Comparison of ENCODE assay signal across 8 cellular contexts in genomic region chr1:2003564-2004131, GRCh38. TPM values are rescaled to one million over a fixed set of nuclear protein-coding genes. Genes with fewer than 3 reads are reported as not detected.
A peak's percentile ranks its signal among the peaks of the same experiment; 100 is the strongest.
DNase-seq lines count a peak whose midpoint lies in the region; ATAC-seq and TF ChIP-seq lines count a peak whose summit lies in the region.

A gene with protein sequence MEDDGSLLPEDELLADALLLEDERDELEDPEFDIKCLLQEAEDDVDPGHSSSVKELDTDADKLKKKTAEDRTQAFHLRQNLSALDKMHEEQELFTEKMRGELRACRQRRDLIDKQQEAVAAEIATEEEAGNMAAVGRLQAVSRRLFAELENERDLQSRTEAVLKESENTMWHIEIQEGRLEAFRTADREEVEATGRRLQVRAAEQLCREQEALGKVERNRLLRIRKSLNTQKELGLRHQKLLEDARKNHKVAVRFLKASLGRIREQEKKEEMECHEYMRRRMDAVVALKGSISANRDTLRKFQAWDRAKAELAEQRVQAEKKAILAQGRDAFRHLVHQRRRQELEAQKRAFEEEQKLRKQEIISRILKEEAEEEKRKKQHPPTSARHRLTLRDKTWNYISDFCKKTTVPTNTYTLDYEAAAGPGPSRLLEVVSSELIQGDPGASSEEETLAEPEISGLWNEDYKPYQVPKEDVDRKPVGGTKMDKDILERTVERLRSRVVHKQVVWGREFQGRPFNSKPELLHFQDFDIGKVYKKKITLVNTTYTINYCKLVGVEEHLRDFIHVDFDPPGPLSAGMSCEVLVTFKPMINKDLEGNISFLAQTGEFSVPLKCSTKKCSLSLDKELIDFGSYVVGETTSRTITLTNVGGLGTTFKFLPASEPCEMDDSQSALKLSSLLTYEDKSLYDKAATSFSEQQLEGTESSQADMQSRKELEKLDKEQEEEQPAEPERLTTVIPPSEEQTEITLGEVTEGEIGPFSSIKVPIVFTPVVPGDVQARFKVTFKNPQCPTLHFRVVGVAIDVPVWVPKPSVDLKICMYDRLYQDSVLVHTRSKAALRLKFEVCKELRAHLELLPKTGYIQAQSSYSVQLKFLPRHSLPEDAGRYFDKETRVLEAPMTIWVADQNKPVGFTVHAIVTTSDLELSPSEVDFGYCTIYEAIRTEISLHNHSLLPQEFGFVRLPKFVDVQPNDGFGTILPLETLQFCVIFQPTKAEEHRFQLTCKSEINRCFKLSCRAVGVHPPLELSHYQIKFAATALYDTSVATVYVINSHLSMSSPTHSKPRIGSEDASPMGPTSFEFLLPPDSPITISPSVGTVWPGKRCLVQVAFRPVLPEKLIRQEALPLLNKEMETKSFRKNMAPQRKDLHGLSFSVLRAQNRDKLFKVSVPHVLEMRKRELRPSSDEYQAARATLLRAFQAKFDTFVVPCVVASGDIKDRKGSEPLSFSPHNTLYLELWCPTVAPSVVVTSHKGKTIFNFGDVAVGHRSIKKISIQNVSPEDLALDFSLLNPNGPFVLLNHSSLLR (N-terminal part only) (minus strand): TSS chr1:2003786. CDS start chr1:1990956, 12,830 bp downstream.

- TF ChIP-seq CTCF in lung (IDR thresholded peaks at IDR 0.05; ENCODE audit: control extremely low read depth, extremely low read depth), result no peak
- TF ChIP-seq CTCF in omental fat pad (IDR thresholded peaks at IDR 0.05), result no peak

- H4K20me1 ChIP-seq in BLaER1 treated with 17β-estradiol and CSF1 and Interleukin-3, amounts not matched to agents 10 nM and 100 nM, result no peaks in the 10 kb centered on the region

- WGBS in HUES64, result 5% methylated on average over 48 of the region's 48 CpGs
- 3 to 6% methylated on average over 48 of the region's 48 CpGs for WGBS in lung, 2 donors

- no peaks in the 10 kb centered on the region for H3K36me3 ChIP-seq in BLaER1 treated with 17β-estradiol and CSF1 and Interleukin-3, amounts not matched to agents 10 nM and 100 nM
- H3K36me3 ChIP-seq in HUES64 (ENCODE audit: insufficient read depth, low read length), result no peaks in the 10 kb centered on the region
- H3K36me3 ChIP-seq in lung (ENCODE audit: control insufficient read depth in 2 of 2, insufficient read depth in 2 of 2, low read length in 2 of 2), result no peaks in the 10 kb centered on the region

- H3K9ac ChIP-seq in BLaER1 treated with 17β-estradiol and CSF1 and Interleukin-3, amounts not matched to agents 10 nM and 100 nM, result 0 out of 22 replicates have a peak within 1 kb of the TSS, but pooled peaks of 1 of the 11 experiments have one; percentile 1
- H3K9ac ChIP-seq in HUES64 (ENCODE audit: low read depth, low read length), result peak within 1 kb of the TSS; percentile 63

- ATAC-seq in lung (ENCODE audit: insufficient read depth, low FRiP score) (no peak), GM21515 (IDR thresholded peaks at IDR 0.05; ENCODE audit: unreplicated experiment) (no peak), omental fat pad (ENCODE audit: low FRiP score) (no peak), HG03135 (IDR thresholded peaks at IDR 0.05; ENCODE audit: unreplicated experiment) (no peak), HG03159 (IDR thresholded peaks at IDR 0.05; ENCODE audit: unreplicated experiment) (no peak)

- peak; percentile 91 for DNase-seq in cerebellum (ENCODE audit: low spot score)
- peak; percentile 36 for DNase-seq in lung (ENCODE audit: low spot score)
- DNase-seq in omental fat pad (ENCODE audit: low spot score), result no peak

- H3K4me2 ChIP-seq in BLaER1 treated with 17β-estradiol and CSF1 and Interleukin-3, amounts not matched to agents 10 nM and 100 nM, result peak within 1 kb of the TSS; percentile 25 to 69 (median 41); a peak in 20 of 22 replicates

- H3K27ac ChIP-seq in BLaER1 treated with 17β-estradiol and CSF1 and Interleukin-3, amounts not matched to agents 10 nM and 100 nM, result no peak within 1 kb of the TSS
- no peak within 1 kb of the TSS for H3K27ac ChIP-seq in HUES64 (ENCODE audit: low read depth, low read length)
- no peak within 1 kb of the TSS for H3K27ac ChIP-seq in lung (ENCODE audit: low read depth in 1 of 2, low read length in 1 of 2)

- H3K9me3 ChIP-seq in BLaER1 treated with 17β-estradiol and CSF1 and Interleukin-3, amounts not matched to agents 10 nM and 100 nM (replicated peaks in 1 of 11), result 0 out of 22 replicates have a peak, but pooled peaks cover 0 to 5% (median 0%) of the 10 kb centered on the region in 11 experiments
- H3K9me3 ChIP-seq in HUES64 (ENCODE audit: insufficient read depth, low read depth, low read length) (no peaks in the 10 kb centered on the region), lung (ENCODE audit: control insufficient read depth in 2 of 2, insufficient read depth in 1 of 2, low read length in 1 of 2) (no peaks in the 10 kb centered on the region)

- H3K4me1 ChIP-seq in BLaER1 treated with 17β-estradiol and CSF1 and Interleukin-3, amounts not matched to agents 10 nM and 100 nM, result peaks cover 0 to 19% (median 13%) of the 10 kb centered on the region in 10 experiments; a peak in 14 of 20 replicates
- H3K4me1 ChIP-seq in HUES64 (ENCODE audit: insufficient read depth, low read length) (peaks cover 6% of the 10 kb centered on the region; the same call in 1 of the 2 replicates), lung (ENCODE audit: control insufficient read depth in 2 of 2, insufficient read depth in 2 of 2, low read length in 2 of 2) (peaks cover 3% of the 10 kb centered on the region in 2 donors)

- peak within 1 kb of the TSS in 3 of 10 experiments; percentile 19 to 53 (median 20); a peak in 6 of 20 replicates for H3K4me3 ChIP-seq in BLaER1 treated with 17β-estradiol and CSF1 and Interleukin-3, amounts not matched to agents 10 nM and 100 nM
- H3K4me3 ChIP-seq in HUES64 (ENCODE audit: low read length), result peak within 1 kb of the TSS; percentile 56
- no peak within 1 kb of the TSS for H3K4me3 ChIP-seq in lung

- H3K27me3 ChIP-seq in BLaER1 treated with 17β-estradiol and CSF1 and Interleukin-3, amounts not matched to agents 10 nM and 100 nM, result peaks cover 25 to 34% (median 27%) of the 10 kb centered on the region in 11 experiments
- H3K27me3 ChIP-seq in HUES64 (ENCODE audit: insufficient read depth, low read length) (peaks cover 8% of the 10 kb centered on the region), lung (ENCODE audit: control insufficient read depth, insufficient read depth) (no peaks in the 10 kb centered on the region)

RNA-seq across cellular contexts. Expression of the gene that starts here (rescaled TPM):
- polyA plus RNA-seq in HUES64 (2013, experiment 1 of 2), result 0.05 TPM
- polyA plus RNA-seq in HUES64 (2013, experiment 2 of 2), result 0.51 TPM
- total RNA-seq in cerebellum, result 0.36 TPM
- total RNA-seq in lung, result 10 to 100 TPM in 1 of 2 donors, 1 to 10 TPM in 1; 7.3 to 20.8 TPM
- 1 to 10 TPM; 3.1 to 3.2 TPM for polyA plus RNA-seq in lung
- under 1 TPM in 1 of 4 donors, not detected in 3; 0.24 TPM for total RNA-seq in omental fat pad

Comparison
In these comparisons a context has a peak if more than half of its experiments do, and no peak if none do; other contexts are left out.
1. Peak in DNase-seq in cerebellum; RNA of the gene not detected or under 1 TPM.